In the genomic region with DNA sequence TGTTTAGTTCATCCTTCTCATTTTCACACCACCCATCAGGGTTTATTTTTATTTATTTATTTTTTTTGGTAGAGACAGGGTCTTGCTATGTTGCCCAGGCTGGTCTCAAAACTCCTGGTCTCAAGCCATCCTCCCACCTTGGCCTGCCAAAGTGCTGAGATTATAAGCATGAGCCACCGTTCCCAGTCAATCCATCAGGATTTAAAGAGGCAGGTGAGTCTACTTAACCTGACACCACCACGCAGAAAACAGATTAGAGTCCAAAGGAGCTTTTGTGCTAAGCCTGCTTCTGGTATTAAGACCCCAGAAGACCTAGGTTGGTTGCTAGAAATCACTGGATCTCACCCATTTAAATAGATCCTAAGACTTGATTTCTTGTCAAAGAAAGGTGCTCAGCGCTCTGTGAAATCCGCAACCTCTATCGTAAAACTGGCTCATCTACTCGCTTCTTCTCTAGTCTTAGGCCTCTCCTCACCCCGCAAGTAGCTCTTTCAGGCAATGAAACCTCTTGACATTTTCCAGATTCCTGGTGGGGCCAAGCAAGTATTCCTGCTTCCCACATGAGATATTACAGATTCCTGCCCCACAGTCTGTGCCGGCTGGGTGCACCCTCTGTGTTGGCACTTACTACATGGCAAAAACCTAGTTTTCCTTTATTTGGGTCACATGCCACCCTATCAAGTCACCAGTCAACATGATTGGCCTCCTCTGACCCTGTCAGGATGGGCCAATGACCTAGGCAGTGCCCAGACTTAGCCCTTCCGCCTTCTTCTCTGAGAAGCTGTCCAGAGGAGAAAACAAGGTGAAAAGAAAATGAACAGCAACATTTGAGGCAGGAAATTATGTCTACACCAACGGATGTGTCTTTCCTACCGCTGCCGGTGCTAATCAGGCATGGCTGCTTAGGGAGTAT, we compare ENCODE assay signal across 28 cellular contexts. TPM values are rescaled to one million over a fixed set of nuclear protein-coding genes. Genes with fewer than 3 reads are reported as not detected.
DNase-seq lines count a peak whose midpoint lies in the region; ATAC-seq and TF ChIP-seq lines count a peak whose summit lies in the region.
"Had no signal": no experiment of that assay in that cellular context is flagged by ENCODE, and none has a peak within 500 bp of the region (broad histone marks: within the 10 kb centered on the region; RNA-seq: fewer than 3 reads in every experiment).

No MANE protein-coding gene starts in this region.

- H3K27ac Mint-ChIP-seq in activated CD8-positive, alpha-beta T cell treated with anti-CD3 and anti-CD28 coated beads, Interleukin-2, amount 10 ng/mL, durations not matched to agents 7 days and 5 days = peak overlapping the region; percentile 14
- no peak overlapping the region for H3K27ac Mint-ChIP-seq in activated CD8-positive, alpha-beta T cell treated with anti-CD3 and anti-CD28 coated beads for 36 hours
- H3K27ac Mint-ChIP-seq in endothelial cell (ENCODE audit: unreplicated experiment) (peak overlapping the region; percentile 84), nephron (peak overlapping the region in 2 of 3 experiments; percentile 8 to 36)
- H3K27ac Mint-ChIP-seq: activated naive CD8-positive, alpha-beta T cell treated with anti-CD3 and anti-CD28 coated beads, Interleukin-2, amount 10 ng/mL, durations not matched to agents 7 days and 5 days; B cell had no signal

- H3K27ac ChIP-seq in transverse colon = peak overlapping the region in 3 of 4 donors; percentile 7 to 54 (median 47)
- H3K27ac ChIP-seq: body of pancreas, colonic mucosa, left ventricle myocardium inferior, pancreas had no signal

- TF ChIP-seq EP300 in transverse colon (IDR thresholded peaks at IDR 0.05; ENCODE audit: low read depth) = no peak

- H3K9me3 ChIP-seq in transverse colon = no peaks in the 10 kb centered on the region
- H3K9me3 ChIP-seq: body of pancreas, colonic mucosa, heart right ventricle, left ventricle myocardium inferior, pancreas, tibial nerve had no signal

- in situ Hi-C loops in transverse colon (cut with MboI; ENCODE audit: low pct_ligation_motif_present in 1 of 4, low pct_unique_long_range_greater_than_20kb in 1 of 4, low sequenced_read_pairs in 3 of 4) = no loop called here

- peaks cover 8% of the 10 kb centered on the region for H3K4me1 Mint-ChIP-seq in activated CD8-positive, alpha-beta T cell treated with anti-CD3 and anti-CD28 coated beads, Interleukin-2, amount 10 ng/mL, durations not matched to agents 7 days and 5 days (ENCODE audit: low read depth)
- H3K4me1 Mint-ChIP-seq in activated CD8-positive, alpha-beta T cell treated with anti-CD3 and anti-CD28 coated beads for 36 hours (ENCODE audit: low read depth) = no peaks in the 10 kb centered on the region
- peaks cover 61% of the 10 kb centered on the region for H3K4me1 Mint-ChIP-seq in endothelial cell (ENCODE audit: unreplicated experiment)
- peaks cover 32% of the 10 kb centered on the region for H3K4me1 Mint-ChIP-seq in nephron

- TF ChIP-seq CTCF in activated CD8-positive, alpha-beta T cell treated with anti-CD3 and anti-CD28 coated beads for 36 hours (IDR thresholded peaks at IDR 0.05) = no peak
- TF ChIP-seq CTCF in endothelial cell (IDR thresholded peaks at IDR 0.05; ENCODE audit: unreplicated experiment) = no peak
- no peak for TF ChIP-seq CTCF in nephron (IDR thresholded peaks at IDR 0.05; ENCODE audit: unreplicated experiment in 3 of 3)
- TF ChIP-seq CTCF in transverse colon (IDR thresholded peaks at IDR 0.05) = no peak

- intact Hi-C loops in activated CD8-positive, alpha-beta T cell treated with anti-CD3 and anti-CD28 coated beads for 36 hours (cut with micrococcal nuclease) = no loop called here
- intact Hi-C loops in transverse colon (cut with DNase I; ENCODE audit: low total_unique reads) = no loop called here

- POLR2A ChIA-PET in activated CD8-positive, alpha-beta T cell treated with anti-CD3 and anti-CD28 coated beads, Interleukin-2, amount 10 ng/mL, durations not matched to agents 7 days and 5 days (lab: Charles Lee) = interaction anchor here (0.6 kb wide), 1 partner anchor 157 kb away, joined by 3 read pairs; no protein-coding TSS in a partner anchor
- POLR2A ChIA-PET in activated CD8-positive, alpha-beta T cell treated with anti-CD3 and anti-CD28 coated beads for 36 hours (lab: Charles Lee) = interaction anchor here (0.6 kb wide), 1 partner anchor 19 kb away, joined by 3 read pairs; no protein-coding TSS in a partner anchor

- H3K4me3 ChIP-seq in transverse colon = no peak overlapping the region
- H3K4me3 ChIP-seq: body of pancreas, colonic mucosa, heart right ventricle, left ventricle myocardium inferior, pancreas, tibial nerve had no signal

- no peak overlapping the region for H3K4me3 Mint-ChIP-seq in activated CD8-positive, alpha-beta T cell treated with anti-CD3 and anti-CD28 coated beads, Interleukin-2, amount 10 ng/mL, durations not matched to agents 7 days and 5 days
- no peak overlapping the region for H3K4me3 Mint-ChIP-seq in activated CD8-positive, alpha-beta T cell treated with anti-CD3 and anti-CD28 coated beads for 36 hours
- peak overlapping the region; percentile 27 for H3K4me3 Mint-ChIP-seq in endothelial cell (ENCODE audit: unreplicated experiment)
- H3K4me3 Mint-ChIP-seq in nephron = no peak overlapping the region
- H3K4me3 Mint-ChIP-seq: activated naive CD8-positive, alpha-beta T cell treated with anti-CD3 and anti-CD28 coated beads, Interleukin-2, amount 10 ng/mL, durations not matched to agents 7 days and 5 days; B cell had no signal

- ATAC-seq in activated CD8-positive, alpha-beta T cell treated with anti-CD3 and anti-CD28 coated beads, Interleukin-2, amount 10 ng/mL, durations not matched to agents 7 days and 5 days = no peak
- no peak for ATAC-seq in activated CD8-positive, alpha-beta T cell treated with anti-CD3 and anti-CD28 coated beads for 36 hours
- ATAC-seq in HG03378 (IDR thresholded peaks at IDR 0.05; ENCODE audit: unreplicated experiment) (no peak), HG03095 (IDR thresholded peaks at IDR 0.05; ENCODE audit: unreplicated experiment) (no peak)
- ATAC-seq: body of pancreas; heart right ventricle; pancreas; sciatic nerve; SK-N-SH treated with all-trans-retinoic acid at 6 μM for 48 hours; stimulated activated naive CD8-positive, alpha-beta T cell treated with anti-CD3 and anti-CD28 coated beads, Interleukin-15, Interleukin-2, amounts not matched to agents 100 U/mL and 50 U/mL, for 24 hours had no signal

- no peaks in the 10 kb centered on the region for H3K27me3 Mint-ChIP-seq in activated CD8-positive, alpha-beta T cell treated with anti-CD3 and anti-CD28 coated beads, Interleukin-2, amount 10 ng/mL, durations not matched to agents 7 days and 5 days (ENCODE audit: low read depth)
- no peaks in the 10 kb centered on the region for H3K27me3 Mint-ChIP-seq in activated CD8-positive, alpha-beta T cell treated with anti-CD3 and anti-CD28 coated beads for 36 hours
- peaks cover 7% of the 10 kb centered on the region for H3K27me3 Mint-ChIP-seq in endothelial cell (ENCODE audit: unreplicated experiment)
- H3K27me3 Mint-ChIP-seq in nephron (ENCODE audit: low read depth) = no peaks in the 10 kb centered on the region
- H3K27me3 Mint-ChIP-seq: activated naive CD8-positive, alpha-beta T cell treated with anti-CD3 and anti-CD28 coated beads, Interleukin-2, amount 10 ng/mL, durations not matched to agents 7 days and 5 days; B cell; naive B cell had no signal

- H3K27me3 ChIP-seq in transverse colon = no peaks in the 10 kb centered on the region
- H3K27me3 ChIP-seq: body of pancreas, colonic mucosa, heart right ventricle, pancreas, tibial nerve had no signal

- H3K9me3 Mint-ChIP-seq in activated CD8-positive, alpha-beta T cell treated with anti-CD3 and anti-CD28 coated beads, Interleukin-2, amount 10 ng/mL, durations not matched to agents 7 days and 5 days (ENCODE audit: insufficient read depth) = no peaks in the 10 kb centered on the region
- H3K9me3 Mint-ChIP-seq in activated CD8-positive, alpha-beta T cell treated with anti-CD3 and anti-CD28 coated beads for 36 hours = no peaks in the 10 kb centered on the region
- H3K9me3 Mint-ChIP-seq in endothelial cell (ENCODE audit: unreplicated experiment) = no peaks in the 10 kb centered on the region
- H3K9me3 Mint-ChIP-seq in nephron = no peaks in the 10 kb centered on the region
- H3K9me3 Mint-ChIP-seq: activated naive CD8-positive, alpha-beta T cell treated with anti-CD3 and anti-CD28 coated beads, Interleukin-2, amount 10 ng/mL, durations not matched to agents 7 days and 5 days; naive B cell had no signal

- H3K4me1 ChIP-seq in transverse colon = peaks cover 4 to 36% (median 18%) of the 10 kb centered on the region in 4 donors
- H3K4me1 ChIP-seq: colonic mucosa, pancreas had no signal

- CTCF ChIA-PET in activated CD8-positive, alpha-beta T cell treated with anti-CD3 and anti-CD28 coated beads, Interleukin-2, amount 10 ng/mL, durations not matched to agents 7 days and 5 days (lab: Charles Lee) = interaction anchor here (0.7 kb wide), 1 partner anchor 37 kb away, joined by 3 read pairs; the partner anchor contains the start of gene INPP5K
- CTCF ChIA-PET in activated CD8-positive, alpha-beta T cell treated with anti-CD3 and anti-CD28 coated beads for 36 hours (lab: Charles Lee) = interaction anchor here (2.1 kb wide), 1 partner anchor 21 kb away, joined by 8 read pairs; no protein-coding TSS in a partner anchor

- no peak for TF ChIP-seq POLR2A in transverse colon (IDR thresholded peaks at IDR 0.05)

- no peak for DNase-seq in activated CD8-positive, alpha-beta T cell treated with anti-CD3 and anti-CD28 coated beads, Interleukin-2, amount 10 ng/mL, durations not matched to agents 7 days and 5 days
- no peak for DNase-seq in activated CD8-positive, alpha-beta T cell treated with anti-CD3 and anti-CD28 coated beads for 36 hours
- no peak for DNase-seq in endothelial cell (ENCODE audit: low spot score)
- DNase-seq in transverse colon = no peak
- no peak for DNase-seq in stimulated activated CD4-positive, alpha-beta T cell treated with anti-CD3 and anti-CD28 coated beads, Interleukin-2, amount 100 ng/mL, for 24 hours
- DNase-seq: 8988T; activated CD4-positive, CD25-positive, alpha-beta regulatory T cell treated with anti-CD3 and anti-CD28 coated beads, Interleukin-2, amount 50 U/mL, for 72 hours; activated naive CD8-positive, alpha-beta T cell treated with anti-CD3 and anti-CD28 coated beads, Interleukin-2, amount 10 ng/mL, durations not matched to agents 7 days and 5 days; body of pancreas; colonic mucosa; DND-41; H7; heart right ventricle; left ventricle myocardium inferior; naive B cell; NCI-H1105 treated with DMSO at 0.1 percent for 48 hours; NCI-H2081; NCI-H510A; stimulated activated naive CD8-positive, alpha-beta T cell treated with anti-CD3 and anti-CD28 coated beads, Interleukin-15, Interleukin-2, amounts not matched to agents 100 U/mL and 50 U/mL, for 24 hours; T1000 had no signal

- peaks cover 20% of the 10 kb centered on the region for H3K36me3 Mint-ChIP-seq in activated CD8-positive, alpha-beta T cell treated with anti-CD3 and anti-CD28 coated beads, Interleukin-2, amount 10 ng/mL, durations not matched to agents 7 days and 5 days (ENCODE audit: low read depth)
- peaks cover 17% of the 10 kb centered on the region for H3K36me3 Mint-ChIP-seq in activated CD8-positive, alpha-beta T cell treated with anti-CD3 and anti-CD28 coated beads for 36 hours (ENCODE audit: low read depth)
- H3K36me3 Mint-ChIP-seq in endothelial cell (ENCODE audit: low read depth, unreplicated experiment) (peaks cover 44% of the 10 kb centered on the region), nephron (ENCODE audit: low read depth) (peaks cover 66% of the 10 kb centered on the region)

- H3K36me3 ChIP-seq in transverse colon = peaks cover 0 to 29% (median 12%) of the 10 kb centered on the region in 4 donors

- 78 to 94% methylated on average over 8 to 12 of the region's 12 CpGs for WGBS in transverse colon (ENCODE audit: low coverage in 1 of 2), 2 donors

RNA-seq across cellular contexts. Expression of gene PITPNA, which starts 9.0 kb away (rescaled TPM):
- total RNA-seq in activated CD8-positive, alpha-beta T cell treated with anti-CD3 and anti-CD28 coated beads, Interleukin-2, amount 10 ng/mL, durations not matched to agents 7 days and 5 days = 10 to 100 TPM; 44.6 to 47.3 TPM
- total RNA-seq in activated CD8-positive, alpha-beta T cell treated with anti-CD3 and anti-CD28 coated beads for 36 hours = 10 to 100 TPM; 31.7 to 34.4 TPM
- 215 TPM for total RNA-seq in endothelial cell (ENCODE audit: unreplicated experiment)
- total RNA-seq in transverse colon = 10 to 100 TPM; 15.3 to 50.2 (median 32.7) TPM

RNA-seq across cellular contexts. Expression of gene INPP5K, which starts 37.2 kb away (rescaled TPM):
- total RNA-seq in activated CD8-positive, alpha-beta T cell treated with anti-CD3 and anti-CD28 coated beads, Interleukin-2, amount 10 ng/mL, durations not matched to agents 7 days and 5 days = 10 to 100 TPM; 37.6 to 39.6 TPM
- 10 to 100 TPM; 16.5 to 16.7 TPM for total RNA-seq in activated CD8-positive, alpha-beta T cell treated with anti-CD3 and anti-CD28 coated beads for 36 hours
- 40.9 TPM for total RNA-seq in endothelial cell (ENCODE audit: unreplicated experiment)
- 100 to 1,000 TPM in 1 of 4 donors, 10 to 100 TPM in 3; 10.9 to 114 (median 81.9) TPM for total RNA-seq in transverse colon
